In genomic region chr18:75574197-75574596, GRCh38 we compare ENCODE assay signal across 25 cellular contexts.
"Had no signal": no experiment of that assay in that cellular context is flagged by ENCODE, and none has a peak within 500 bp of the region (broad histone marks: within the 10 kb centered on the region; RNA-seq: fewer than 3 reads in every experiment).

No MANE protein-coding gene starts in this region.

- H3K4me3 Mint-ChIP-seq: effector memory CD8-positive, alpha-beta T cell; mesothelial cell of epicardium; naive B cell; natural killer cell treated with Interleukin-12 subunit alpha and Interleukin-12 subunit beta and Interleukin-15 and Interleukin-18, amount 100 ng/mL, for 72 hours; neural progenitor cell; stimulated activated memory B cell treated with anti-CD40 and anti-IgM and Interleukin-4, amounts not matched to agents 10 μg/mL and 1 μg/mL and 100 μg/mL, for 72 hours had no signal

- H3K4me2 ChIP-seq: neural progenitor cell had no signal

- ATAC-seq: effector memory CD8-positive, alpha-beta T cell; foreskin keratinocyte; heart right ventricle; left cardiac atrium; left lung; mucosa of descending colon; natural killer cell treated with Interleukin-12 subunit alpha and Interleukin-12 subunit beta and Interleukin-15 and Interleukin-18, amount 100 ng/mL, for 72 hours; sciatic nerve; stimulated activated memory B cell treated with anti-CD40 and anti-IgM and Interleukin-4, amounts not matched to agents 10 μg/mL and 1 μg/mL and 100 μg/mL, for 72 hours; stimulated activated naive CD8-positive, alpha-beta T cell treated with anti-CD3 and anti-CD28 coated beads, Interleukin-15, Interleukin-2, amounts not matched to agents 100 U/mL and 50 U/mL, for 24 hours had no signal

- H3K27ac Mint-ChIP-seq: effector memory CD8-positive, alpha-beta T cell; mesothelial cell of epicardium; naive B cell; natural killer cell treated with Interleukin-12 subunit alpha and Interleukin-12 subunit beta and Interleukin-15 and Interleukin-18, amount 100 ng/mL, for 72 hours; neural progenitor cell; progenitor cell of endocrine pancreas; stimulated activated memory B cell treated with anti-CD40 and anti-IgM and Interleukin-4, amounts not matched to agents 10 μg/mL and 1 μg/mL and 100 μg/mL, for 72 hours had no signal

- H3K79me2 ChIP-seq: parathyroid adenoma had no signal

- H3K4me1 Mint-ChIP-seq: mesothelial cell of epicardium; naive B cell; neural progenitor cell; stimulated activated memory B cell treated with anti-CD40 and anti-IgM and Interleukin-4, amounts not matched to agents 10 μg/mL and 1 μg/mL and 100 μg/mL, for 72 hours had no signal

- H3K9me3 Mint-ChIP-seq: effector memory CD8-positive, alpha-beta T cell; neural progenitor cell; stimulated activated memory B cell treated with anti-CD40 and anti-IgM and Interleukin-4, amounts not matched to agents 10 μg/mL and 1 μg/mL and 100 μg/mL, for 72 hours had no signal

- H3K36me3 ChIP-seq: heart right ventricle, left lung, neural progenitor cell, right atrium auricular region, suprapubic skin, vagina had no signal

- H3K27me3 Mint-ChIP-seq: naive B cell; stimulated activated memory B cell treated with anti-CD40 and anti-IgM and Interleukin-4, amounts not matched to agents 10 μg/mL and 1 μg/mL and 100 μg/mL, for 72 hours had no signal

- H3K27me3 ChIP-seq: foreskin keratinocyte, heart right ventricle, left lung, neural progenitor cell, right atrium auricular region, suprapubic skin, vagina had no signal

- H2AFZ ChIP-seq: neural progenitor cell, parathyroid adenoma had no signal

- H3K4me3 ChIP-seq: heart right ventricle, left lung, mucosa of descending colon, neural progenitor cell, right atrium auricular region, suprapubic skin, vagina had no signal

- DNase-seq: cortex of kidney; effector memory CD8-positive, alpha-beta T cell; foreskin keratinocyte; glutamatergic neuron; heart right ventricle; hippocampal formation; left cardiac atrium; left lung; mesenchymal stem cell; mucosa of descending colon; naive B cell; stimulated activated CD4-positive, alpha-beta T cell treated with anti-CD3 and anti-CD28 coated beads, Interleukin-2, amount 100 ng/mL, for 24 hours; stimulated activated CD4-positive, alpha-beta T cell treated with anti-CD3 and anti-CD28 coated beads, Interleukin-4, amount 100 ng/mL, for 24 hours; stimulated activated naive CD8-positive, alpha-beta T cell treated with anti-CD3 and anti-CD28 coated beads, Interleukin-15, Interleukin-2, amounts not matched to agents 100 U/mL and 50 U/mL, for 24 hours; trophoblast cell had no signal

- H3K4me1 ChIP-seq: foreskin keratinocyte, heart right ventricle, left lung, neural progenitor cell, parathyroid adenoma, right atrium auricular region, suprapubic skin, vagina had no signal

- H3K9me3 ChIP-seq: mucosa of descending colon, right atrium auricular region, suprapubic skin, vagina had no signal

- H3K36me3 Mint-ChIP-seq: mesothelial cell of epicardium; naive B cell; natural killer cell treated with Interleukin-12 subunit alpha and Interleukin-12 subunit beta and Interleukin-15 and Interleukin-18, amount 100 ng/mL, for 72 hours; neural progenitor cell; stimulated activated memory B cell treated with anti-CD40 and anti-IgM and Interleukin-4, amounts not matched to agents 10 μg/mL and 1 μg/mL and 100 μg/mL, for 72 hours had no signal

- H3K9ac ChIP-seq: neural progenitor cell, parathyroid adenoma had no signal

- H3K27ac ChIP-seq: foreskin keratinocyte, heart right ventricle, left lung, neural progenitor cell, parathyroid adenoma, right atrium auricular region, suprapubic skin, vagina had no signal
